Comparison of ENCODE assay signal across 16 cellular contexts in the genomic region with DNA sequence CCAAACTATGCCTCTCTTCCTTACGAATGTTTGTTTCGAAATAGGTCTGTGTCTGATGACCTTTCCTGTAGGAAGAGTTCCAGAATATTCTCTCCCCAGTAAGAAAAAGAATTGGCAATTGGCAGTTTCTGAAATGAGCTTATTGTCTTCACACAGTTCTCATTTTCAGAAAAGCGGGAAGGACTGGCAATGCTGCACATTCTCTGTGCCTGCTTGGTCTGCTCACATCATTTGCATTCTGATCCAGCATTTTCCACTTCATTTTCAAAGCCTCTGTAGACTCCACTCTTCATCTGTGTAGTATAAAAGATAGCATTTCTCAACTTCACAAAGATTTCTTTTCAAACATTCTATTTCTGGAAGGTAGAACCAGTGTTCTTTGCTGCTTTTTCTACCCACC.
DNase-seq lines count a peak whose midpoint lies in the region; ATAC-seq and TF ChIP-seq lines count a peak whose summit lies in the region.
"Had no signal": no experiment of that assay in that cellular context is flagged by ENCODE, and none has a peak within 500 bp of the region (broad histone marks: within the 10 kb centered on the region; RNA-seq: fewer than 3 reads in every experiment).

No MANE protein-coding gene starts in this region.

- no peak for ATAC-seq in GM18861 (IDR thresholded peaks at IDR 0.05; ENCODE audit: unreplicated experiment)
- no peak for ATAC-seq in omental fat pad (ENCODE audit: low FRiP score)
- ATAC-seq: Right ventricle myocardium inferior had no signal

- DNase-seq in fibroblast of the aortic adventitia (ENCODE audit: low read depth) (peak; percentile 31), putamen (ENCODE audit: low spot score) (peak; percentile 36), SKM-1 treated with dmso at 0.1 percent for 144 hours (lab: John Stamatoyannopoulos, UW; ENCODE audit: unreplicated experiment) (no peak), omental fat pad (ENCODE audit: low spot score) (no peak), T-helper 9 cell (no peak)
- DNase-seq: BE2C; CD4-positive, alpha-beta T cell; H9; KG1; NCI-H1436; NCI-H2081; NCI-H524 treated with DMSO at 0.1 percent for 48 hours; Peyer's patch had no signal

- TF ChIP-seq CTCF in fibroblast of the aortic adventitia (IDR thresholded peaks at IDR 0.05; ENCODE audit: insufficient read depth, low read length) (no peak), omental fat pad (IDR thresholded peaks at IDR 0.05) (no peak)

- H3K4me3 ChIP-seq in fibroblast of the aortic adventitia (ENCODE audit: low read depth, low read length): no peak overlapping the region
- H3K4me3 ChIP-seq: Peyer's patch had no signal

- peak overlapping the region; percentile 29 for H3K27ac ChIP-seq in angular gyrus (ENCODE audit: low read depth, low read length)

Comparison
In these comparisons a context has a peak if more than half of its experiments do, and no peak if none do; other contexts are left out.
1. DNase-seq: peak in fibroblast of the aortic adventitia (single experiment) and putamen (single experiment); none in SKM-1 treated with dmso at 0.1 percent for 144 hours (single experiment), omental fat pad (single experiment) and T-helper 9 cell (single experiment).